In genomic region chr17:19263621-19264010, GRCh38 we compare ENCODE assay signal across 11 cellular contexts. TPM values are rescaled to one million over a fixed set of nuclear protein-coding genes. Genes with fewer than 3 reads are reported as not detected.
DNase-seq lines count a peak whose midpoint lies in the region; ATAC-seq and TF ChIP-seq lines count a peak whose summit lies in the region.
"Had no signal": no experiment of that assay in that cellular context is flagged by ENCODE, and none has a peak within 500 bp of the region (broad histone marks: within the 10 kb centered on the region; RNA-seq: fewer than 3 reads in every experiment).

No MANE protein-coding gene starts in this region.

- ATAC-seq in heart left ventricle (peak; percentile 11 to 59 (median 53)), psoas muscle (peak; percentile 93 to 97 (median 96))

- H3K27ac Mint-ChIP-seq in activated CD4-positive, alpha-beta memory T cell treated with anti-CD3 and anti-CD28 coated beads, Interleukin-2, amount 10 ng/mL, durations not matched to agents 7 days and 5 days: no peak overlapping the region

- H3K27me3 ChIP-seq in adrenal gland (no peaks in the 10 kb centered on the region), heart left ventricle (no peaks in the 10 kb centered on the region), psoas muscle (ENCODE audit: insufficient read depth in 3 of 3, low read length in 2 of 3) (no peaks in the 10 kb centered on the region), BE2C (no peaks in the 10 kb centered on the region)
- H3K27me3 ChIP-seq: SJCRH30 had no signal

- POLR2A ChIA-PET in activated CD4-positive, alpha-beta memory T cell treated with anti-CD3 and anti-CD28 coated beads, Interleukin-2, amount 10 ng/mL, durations not matched to agents 7 days and 5 days (lab: Charles Lee): no interaction called here

- no peaks in the 10 kb centered on the region for H3K9me3 ChIP-seq in adrenal gland (replicated peaks in 1 of 3)
- H3K9me3 ChIP-seq in heart left ventricle: no peaks in the 10 kb centered on the region
- H3K9me3 ChIP-seq in psoas muscle: no peaks in the 10 kb centered on the region
- no peaks in the 10 kb centered on the region for H3K9me3 ChIP-seq in BE2C
- H3K9me3 ChIP-seq: SJCRH30 had no signal

- DNase-seq in AG10803 (ENCODE audit: low read depth) (peak; percentile 72), adrenal gland (peak; percentile 83 to 94 (median 92)), heart left ventricle (peak in 2 of 5 donors; percentile 49 to 54), psoas muscle (peak; percentile 60 to 82), BE2C (no peak), iPS-NIHi11 (ENCODE audit: low spot score) (no peak)
- no peak for DNase-seq in activated T-cell treated with anti-CD3 and anti-CD28 coated beads, Interleukin-2, amount 50 U/mL, for 1 hour
- no peak for DNase-seq in activated CD4-positive, alpha-beta memory T cell treated with anti-CD3 and anti-CD28 coated beads, Interleukin-2, amount 10 ng/mL, durations not matched to agents 7 days and 5 days
- DNase-seq: activated CD8-positive, alpha-beta memory T cell treated with anti-CD3 and anti-CD28 coated beads for 24 hours; NCI-H1694 treated with DMSO at 0.1 percent for 48 hours; SJCRH30 had no signal

- H3K36me3 ChIP-seq in adrenal gland (replicated peaks in 1 of 2): no peaks in the 10 kb centered on the region
- no peaks in the 10 kb centered on the region for H3K36me3 ChIP-seq in heart left ventricle
- no peaks in the 10 kb centered on the region for H3K36me3 ChIP-seq in psoas muscle (ENCODE audit: insufficient read depth in 1 of 2, low read depth in 1 of 2)
- no peaks in the 10 kb centered on the region for H3K36me3 ChIP-seq in BE2C

- no peak overlapping the region for H3K4me3 Mint-ChIP-seq in activated CD4-positive, alpha-beta memory T cell treated with anti-CD3 and anti-CD28 coated beads, Interleukin-2, amount 10 ng/mL, durations not matched to agents 7 days and 5 days

- H3K4me3 ChIP-seq in AG10803 (ENCODE audit: low read length) (no peak overlapping the region), adrenal gland (no peak overlapping the region), heart left ventricle (no peak overlapping the region), psoas muscle (no peak overlapping the region), BE2C (ENCODE audit: low read depth, low read length) (no peak overlapping the region)
- H3K4me3 ChIP-seq: SJCRH30 had no signal

- H3K4me1 Mint-ChIP-seq in activated CD4-positive, alpha-beta memory T cell treated with anti-CD3 and anti-CD28 coated beads, Interleukin-2, amount 10 ng/mL, durations not matched to agents 7 days and 5 days: peaks cover 17% of the 10 kb centered on the region

- CTCF ChIA-PET in activated CD4-positive, alpha-beta memory T cell treated with anti-CD3 and anti-CD28 coated beads, Interleukin-2, amount 10 ng/mL, durations not matched to agents 7 days and 5 days (lab: Charles Lee): no interaction called here

- 19 to 29% (median 26%) methylated on average over 3 of the region's 3 CpGs for WGBS in adrenal gland, 4 donors
- WGBS in heart left ventricle, 4 donors: 36 to 72% (median 62%) methylated on average over 3 of the region's 3 CpGs
- WGBS in psoas muscle, 3 donors: 31 to 50% (median 34%) methylated on average over 3 of the region's 3 CpGs

- no peaks in the 10 kb centered on the region for H3K36me3 Mint-ChIP-seq in activated CD4-positive, alpha-beta memory T cell treated with anti-CD3 and anti-CD28 coated beads, Interleukin-2, amount 10 ng/mL, durations not matched to agents 7 days and 5 days (ENCODE audit: low read depth)

- H3K27me3 Mint-ChIP-seq in activated CD4-positive, alpha-beta memory T cell treated with anti-CD3 and anti-CD28 coated beads, Interleukin-2, amount 10 ng/mL, durations not matched to agents 7 days and 5 days: peaks cover 15% of the 10 kb centered on the region

- TF ChIP-seq POLR2A in adrenal gland (IDR thresholded peaks at IDR 0.05) (peak in 1 of 2 donors; percentile 11), heart left ventricle (IDR thresholded peaks at IDR 0.05) (no peak)

- no peaks in the 10 kb centered on the region for H3K9me3 Mint-ChIP-seq in activated CD4-positive, alpha-beta memory T cell treated with anti-CD3 and anti-CD28 coated beads, Interleukin-2, amount 10 ng/mL, durations not matched to agents 7 days and 5 days

- TF ChIP-seq CTCF in AG10803 (conservative IDR thresholded peaks at IDR 0.05; ENCODE audit: low read length) (no peak), adrenal gland (IDR thresholded peaks at IDR 0.05) (no peak), heart left ventricle (IDR thresholded peaks at IDR 0.05) (no peak), psoas muscle (IDR thresholded peaks at IDR 0.05) (no peak), BE2C (IDR thresholded peaks at IDR 0.05; ENCODE audit: low read depth, low read length) (no peak)

- intact Hi-C loops in adrenal gland (cut with DNase I) (no loop called here), heart left ventricle (cut with DNase I) (loop anchor here in 1 of 10 donors (5.0 kb wide), 1 partner anchor 84 kb away; no protein-coding TSS in a partner anchor), psoas muscle (cut with DNase I) (no loop called here)

- peaks cover 25 to 33% of the 10 kb centered on the region in 2 donors for H3K4me1 ChIP-seq in adrenal gland (replicated peaks in 1 of 2)
- peaks cover 27 to 90% (median 71%) of the 10 kb centered on the region in 12 donors for H3K4me1 ChIP-seq in heart left ventricle
- H3K4me1 ChIP-seq in psoas muscle: peaks cover 60% of the 10 kb centered on the region
- no peaks in the 10 kb centered on the region for H3K4me1 ChIP-seq in BE2C

- H3K27ac ChIP-seq in adrenal gland (peak overlapping the region; percentile 24 to 90 (median 66)), heart left ventricle (peak overlapping the region in 11 of 12 donors; percentile 23 to 84 (median 62)), psoas muscle (peak overlapping the region; percentile 78)
- H3K27ac ChIP-seq: SJCRH30 had no signal

RNA-seq across cellular contexts. Expression of gene EPN2, which starts 26.4 kb away (rescaled TPM):
- total RNA-seq in adrenal gland (10 to 100 TPM; 16.0 to 53.8 (median 22.6) TPM), heart left ventricle (100 to 1,000 TPM in 1 of 9 donors, 10 to 100 TPM in 8; 43.9 to 114 (median 73.9) TPM), psoas muscle (10 to 100 TPM; 23.6 to 36.0 (median 26.9) TPM)
- polyA plus RNA-seq in adrenal gland (10 to 100 TPM; 12.0 to 24.6 (median 23.9) TPM), heart left ventricle (10 to 100 TPM; 26.4 to 37.9 TPM), psoas muscle (10 to 100 TPM; 11.6 to 27.2 (median 12.2) TPM)
- polyA plus RNA-seq in BE2C (2012; ENCODE audit: insufficient read depth, insufficient read length, low read depth): 12.0 TPM
- total RNA-seq in activated CD4-positive, alpha-beta memory T cell treated with anti-CD3 and anti-CD28 coated beads, Interleukin-2, amount 10 ng/mL, durations not matched to agents 7 days and 5 days: 1 to 10 TPM; 6.3 to 7.7 TPM

Comparison
In these comparisons a context has a peak if more than half of its experiments do, and no peak if none do; other contexts are left out.
1. DNase-seq: peak in AG10803 (single experiment), adrenal gland (7 of 7) and psoas muscle (2 of 2); none in activated T-cell treated with anti-CD3 and anti-CD28 coated beads, Interleukin-2, amount 50 U/mL, for 1 hour (single experiment), BE2C (single experiment), activated CD4-positive, alpha-beta memory T cell treated with anti-CD3 and anti-CD28 coated beads, Interleukin-2, amount 10 ng/mL, durations not matched to agents 7 days and 5 days (single experiment) and iPS-NIHi11 (single experiment).
2. Peak in every context shown above with its lines, with median percentiles within 50 percentile points of each other: H3K27ac ChIP-seq.